8 cellular contexts compared by ENCODE assay signal in the genomic region with DNA sequence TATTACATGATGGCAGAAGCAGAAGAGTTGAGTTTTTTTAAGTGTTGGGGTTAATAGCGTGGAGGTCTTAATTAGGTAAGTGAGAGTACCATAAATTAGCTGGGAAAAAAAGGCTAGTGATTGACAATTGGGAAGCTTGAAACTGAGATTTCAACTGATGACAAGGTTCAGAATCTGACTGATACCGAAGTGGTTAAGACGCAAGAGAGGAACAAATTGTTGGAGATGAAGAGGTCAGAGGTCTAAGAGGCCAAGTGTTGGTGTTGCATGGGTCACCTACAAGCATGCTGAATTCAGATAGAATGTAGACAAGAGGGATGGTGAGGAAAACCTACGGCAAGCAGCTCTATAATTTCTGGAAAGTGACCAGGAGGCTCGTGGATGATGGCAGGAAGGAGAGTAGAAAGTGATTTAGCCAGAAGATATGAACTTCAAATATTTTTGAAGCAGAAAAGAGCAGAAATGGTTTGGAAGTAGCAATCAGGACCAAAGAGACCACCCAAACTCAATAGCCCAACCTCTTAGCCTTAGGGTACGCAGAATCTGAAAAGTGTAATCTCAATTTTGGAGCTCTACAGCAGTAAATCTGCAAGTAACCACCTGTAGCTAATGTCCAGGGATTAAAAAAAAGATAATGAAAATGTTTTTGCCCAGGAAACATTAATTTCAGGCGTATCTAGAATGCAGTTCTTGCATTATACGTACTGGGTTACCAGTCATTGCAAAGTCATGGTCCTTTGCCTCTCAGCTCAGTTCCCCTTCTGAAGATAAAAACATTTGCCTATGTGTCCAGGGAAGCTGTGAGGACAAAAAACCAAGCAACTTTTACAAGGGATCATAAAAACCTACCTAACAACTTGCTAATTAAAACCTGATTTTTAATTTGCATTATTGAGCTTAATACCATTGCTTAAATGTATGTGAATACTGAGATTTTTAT. TPM values are rescaled to one million over a fixed set of nuclear protein-coding genes. Genes with fewer than 3 reads are reported as not detected.
A peak's percentile ranks its signal among the peaks of the same experiment; 100 is the strongest.
DNase-seq lines count a peak whose midpoint lies in the region; ATAC-seq lines count a peak whose summit lies in the region.

No MANE protein-coding gene starts in this region.

- peaks cover 40% of the 10 kb centered on the region for H3K4me1 ChIP-seq in CD4-positive, alpha-beta memory T cell (ENCODE audit: insufficient read depth, low read length)
- peaks cover 32% of the 10 kb centered on the region for H3K4me1 ChIP-seq in Karpas-422 (ENCODE audit: low read length)
- H3K4me1 ChIP-seq in naive thymus-derived CD4-positive, alpha-beta T cell (ENCODE audit: control insufficient read depth in 2 of 2, insufficient read depth in 2 of 2, low read length in 2 of 2), result peaks cover 10 to 19% of the 10 kb centered on the region in 2 donors

- peak overlapping the region; percentile 84 to 100 (median 99) for H3K27ac Mint-ChIP-seq in CD4-positive, alpha-beta memory T cell
- H3K27ac Mint-ChIP-seq in activated naive CD8-positive, alpha-beta T cell treated with anti-CD3 and anti-CD28 coated beads for 36 hours, result peak overlapping the region; percentile 95
- peak overlapping the region; percentile 91 to 99 (median 98) for H3K27ac Mint-ChIP-seq in naive thymus-derived CD4-positive, alpha-beta T cell

- H3K27me3 ChIP-seq in CD4-positive, alpha-beta memory T cell (ENCODE audit: insufficient read depth, low read length), result no peaks in the 10 kb centered on the region
- no peaks in the 10 kb centered on the region for H3K27me3 ChIP-seq in Karpas-422 (ENCODE audit: low read length)
- no peaks in the 10 kb centered on the region for H3K27me3 ChIP-seq in naive thymus-derived CD4-positive, alpha-beta T cell (ENCODE audit: control insufficient read depth in 2 of 2, insufficient read depth in 2 of 2, low read length in 2 of 2)

- intact Hi-C loops in CD4-positive, alpha-beta memory T cell (cut with micrococcal nuclease), result loop anchor here (2.0 kb wide), 1 partner anchor 131 kb away; the partner anchor contains the start of genes APAF1 and IKBIP
- intact Hi-C loops in naive thymus-derived CD4-positive, alpha-beta T cell (cut with micrococcal nuclease), result loop anchor here (2.0 to 10.0 kb wide), 2 partner anchors 1607 to 1691 kb away; partner anchors contain the start of genes ACTR6 (in 1 of the 2) and NEDD1 (in 1 of the 2)

- H3K9me3 ChIP-seq in CD4-positive, alpha-beta memory T cell (ENCODE audit: control insufficient read depth in 1 of 2, low read length in 2 of 2), result no peaks in the 10 kb centered on the region
- no peaks in the 10 kb centered on the region for H3K9me3 ChIP-seq in Karpas-422 (ENCODE audit: low read length)
- no peaks in the 10 kb centered on the region for H3K9me3 ChIP-seq in naive thymus-derived CD4-positive, alpha-beta T cell (ENCODE audit: control insufficient read depth in 2 of 3, low read length in 3 of 3)

- peak overlapping the region; percentile 99 for H3K9ac ChIP-seq in Karpas-422 (ENCODE audit: low read length)

- POLR2A ChIA-PET in CD4-positive, alpha-beta memory T cell (lab: Charles Lee; ENCODE audit: partially characterized antibody), result interaction anchor here (0.7 to 7.8 kb wide), 6 partner anchors 9 to 1607 kb away, joined by 3 to 175 read pairs (median 12); partner anchors contain the start of gene SLC25A3
- POLR2A ChIA-PET in naive thymus-derived CD4-positive, alpha-beta T cell (lab: Charles Lee), result interaction anchor here (0.7 to 6.7 kb wide), 7 partner anchors 11 to 132 kb away, joined by 3 to 143 read pairs (median 9); partner anchors contain the start of genes APAF1, IKBIP and SLC25A3

- H3K27ac ChIP-seq in CD4-positive, alpha-beta memory T cell (ENCODE audit: low read depth, low read length), result peak overlapping the region; percentile 94
- no peak overlapping the region for H3K27ac ChIP-seq in Karpas-422 (ENCODE audit: low read length)
- peak overlapping the region; percentile 95 for H3K27ac ChIP-seq in naive thymus-derived CD4-positive, alpha-beta T cell (ENCODE audit: low read depth, low read length)

- H3K4me3 Mint-ChIP-seq in CD4-positive, alpha-beta memory T cell, result peak overlapping the region in 7 of 8 donors; percentile 77 to 99 (median 98)
- H3K4me3 Mint-ChIP-seq in activated naive CD8-positive, alpha-beta T cell treated with anti-CD3 and anti-CD28 coated beads for 36 hours, result peak overlapping the region; percentile 93
- peak overlapping the region; percentile 96 to 100 (median 98) for H3K4me3 Mint-ChIP-seq in naive thymus-derived CD4-positive, alpha-beta T cell

- H4K20me1 ChIP-seq in Karpas-422 (ENCODE audit: insufficient read depth, low read depth, low read length), result peaks cover 5% of the 10 kb centered on the region; the same call in 1 of the 2 replicates

- H3K4me1 Mint-ChIP-seq in CD4-positive, alpha-beta memory T cell, result peaks cover 18 to 55% (median 29%) of the 10 kb centered on the region in 4 donors
- H3K4me1 Mint-ChIP-seq in activated naive CD8-positive, alpha-beta T cell treated with anti-CD3 and anti-CD28 coated beads for 36 hours, result peaks cover 14% of the 10 kb centered on the region
- H3K4me1 Mint-ChIP-seq in naive thymus-derived CD4-positive, alpha-beta T cell, result peaks cover 17 to 45% (median 31%) of the 10 kb centered on the region in 7 donors

- no peaks in the 10 kb centered on the region for H3K9me3 Mint-ChIP-seq in CD4-positive, alpha-beta memory T cell
- H3K9me3 Mint-ChIP-seq in activated naive CD8-positive, alpha-beta T cell treated with anti-CD3 and anti-CD28 coated beads for 36 hours, result no peaks in the 10 kb centered on the region
- no peaks in the 10 kb centered on the region for H3K9me3 Mint-ChIP-seq in naive thymus-derived CD4-positive, alpha-beta T cell

- peaks cover 3 to 18% of the 10 kb centered on the region in 2 donors for H3K36me3 Mint-ChIP-seq in CD4-positive, alpha-beta memory T cell
- peaks cover 34% of the 10 kb centered on the region for H3K36me3 Mint-ChIP-seq in activated naive CD8-positive, alpha-beta T cell treated with anti-CD3 and anti-CD28 coated beads for 36 hours
- H3K36me3 Mint-ChIP-seq in naive thymus-derived CD4-positive, alpha-beta T cell, result peaks cover 3 to 22% (median 4%) of the 10 kb centered on the region in 5 donors

- no peak for DNase-seq in CD4-positive, alpha-beta memory T cell
- DNase-seq in Karpas-422 (peak; percentile 76), H4 (ENCODE audit: low spot score) (no peak), DMS114 treated with DMSO at 0.1 percent for 48 hours (lab: John Stamatoyannopoulos, UW; ENCODE audit: unreplicated experiment) (no peak), HCEC 1CT (no peak)
- no peak for DNase-seq in activated naive CD8-positive, alpha-beta T cell treated with anti-CD3 and anti-CD28 coated beads for 36 hours
- no peak for DNase-seq in naive thymus-derived CD4-positive, alpha-beta T cell
- DNase-seq in stimulated activated CD4-positive, alpha-beta T cell treated with anti-CD3 and anti-CD28 coated beads, Interleukin-4, amount 100 ng/mL, for 24 hours, result no peak

- no peaks in the 10 kb centered on the region for H3K36me3 ChIP-seq in CD4-positive, alpha-beta memory T cell (ENCODE audit: insufficient read depth, low read length)
- peaks cover 8% of the 10 kb centered on the region for H3K36me3 ChIP-seq in Karpas-422 (ENCODE audit: insufficient read depth, low read length)
- H3K36me3 ChIP-seq in naive thymus-derived CD4-positive, alpha-beta T cell (ENCODE audit: control insufficient read depth in 2 of 3, insufficient read depth in 3 of 3, low read length in 3 of 3), result peaks cover 0 to 5% (median 0%) of the 10 kb centered on the region in 3 experiments

- peaks cover 40% of the 10 kb centered on the region for H3K79me2 ChIP-seq in Karpas-422 (ENCODE audit: low read length)

- CTCF ChIA-PET in CD4-positive, alpha-beta memory T cell (lab: Charles Lee; ENCODE audit: partially characterized antibody), result interaction anchor here (1.1 to 18.0 kb wide), 7 partner anchors 8 to 116 kb away, joined by 3 to 326 read pairs (median 6); no protein-coding TSS in a partner anchor
- CTCF ChIA-PET in naive thymus-derived CD4-positive, alpha-beta T cell (lab: Charles Lee), result interaction anchor here (0.8 to 5.5 kb wide), 2 partner anchors 10 to 22 kb away, joined by 3 to 81 read pairs; no protein-coding TSS in a partner anchor

- H2AFZ ChIP-seq in Karpas-422 (ENCODE audit: low read length), result no peak overlapping the region

- H3K9me2 ChIP-seq in Karpas-422 (replicated peaks; ENCODE audit: insufficient read depth, low read length), result no peaks in the 10 kb centered on the region

- H3K27me3 Mint-ChIP-seq in CD4-positive, alpha-beta memory T cell, result peaks cover 0 to 3% of the 10 kb centered on the region in 2 donors
- no peaks in the 10 kb centered on the region for H3K27me3 Mint-ChIP-seq in activated naive CD8-positive, alpha-beta T cell treated with anti-CD3 and anti-CD28 coated beads for 36 hours
- peaks cover 0 to 1% (median 0%) of the 10 kb centered on the region in 5 donors for H3K27me3 Mint-ChIP-seq in naive thymus-derived CD4-positive, alpha-beta T cell

- peak overlapping the region; percentile 86 for H3K4me2 ChIP-seq in Karpas-422 (ENCODE audit: low read depth, low read length, poor library complexity, severe bottlenecking)

- no peak for ATAC-seq in naive thymus-derived CD4-positive, alpha-beta T cell

- H3K4me3 ChIP-seq in CD4-positive, alpha-beta memory T cell (ENCODE audit: low read length in 2 of 2), result peak overlapping the region; percentile 70 to 98
- H3K4me3 ChIP-seq in Karpas-422 (ENCODE audit: low read length), result peak overlapping the region; percentile 88
- H3K4me3 ChIP-seq in naive thymus-derived CD4-positive, alpha-beta T cell (ENCODE audit: low read length), result no peak overlapping the region

RNA-seq across cellular contexts. Expression of gene TMPO, which starts 1.7 kb away (rescaled TPM):
- total RNA-seq in CD4-positive, alpha-beta memory T cell, result 100 to 1,000 TPM; 144 to 160 TPM
- polyA plus RNA-seq in CD4-positive, alpha-beta memory T cell, result 10 to 100 TPM; 21.7 to 52.1 TPM
- total RNA-seq in Karpas-422 (2014; rRNA removed; shearing (Covaris generic); ENCODE audit: low replicate concordance), result 116 and 138 TPM in 2 replicates
- 100 to 1,000 TPM; 322 to 331 TPM for total RNA-seq in activated naive CD8-positive, alpha-beta T cell treated with anti-CD3 and anti-CD28 coated beads for 36 hours
- 100 to 1,000 TPM in 3 of 5 experiments, 10 to 100 TPM in 2; 88.1 to 267 (median 161) TPM for total RNA-seq in naive thymus-derived CD4-positive, alpha-beta T cell
- 10 to 100 TPM; 62.8 to 70.4 TPM for polyA plus RNA-seq in naive thymus-derived CD4-positive, alpha-beta T cell
- total RNA-seq in H4 (2014; rRNA removed; shearing (Covaris generic)), result 118 and 133 TPM in 2 replicates
